In genomic region chr14:105028251-105028927, GRCh38 we compare ENCODE assay signal across 1 cellular context.
TF ChIP-seq lines count a peak whose summit lies in the region.

No MANE protein-coding gene starts in this region.

TF ChIP-seq in K562, 482 proteins besides CTCF, POLR2A, EP300 and RAD21:
- peak; percentile 28 for TF ChIP-seq NFYB (IDR thresholded peaks at IDR 0.05; ENCODE audit: extremely low read depth, insufficient read length)
- no peak for TF ChIP-seq NBN (IDR thresholded peaks at IDR 0.05; ENCODE audit: low read depth)
- peak; percentile 41 for TF ChIP-seq L3MBTL2 (IDR thresholded peaks at IDR 0.05)
- TF ChIP-seq MGA (IDR thresholded peaks at IDR 0.05) = peak; percentile 22; the same call in 1 of the 2 replicates
- no peak for TF ChIP-seq THAP12 (CRISPR knock-in tag; IDR thresholded peaks at IDR 0.05)
- peak; percentile 55 for TF ChIP-seq ZNF121 (CRISPR knock-in tag; conservative IDR thresholded peaks at IDR 0.05)
- TF ChIP-seq SREBF2 (CRISPR knock-in tag; IDR thresholded peaks at IDR 0.05) = no peak
